27 cellular contexts compared by ENCODE assay signal in genomic region chr5:123482258-123482657, GRCh38. TPM values are rescaled to one million over a fixed set of nuclear protein-coding genes. Genes with fewer than 3 reads are reported as not detected.
A peak's percentile ranks its signal among the peaks of the same experiment; 100 is the strongest.
DNase-seq lines count a peak whose midpoint lies in the region; ATAC-seq, FAIRE-seq and TF ChIP-seq lines count a peak whose summit lies in the region.
"Had no signal": no experiment of that assay in that cellular context is flagged by ENCODE, and none has a peak within 500 bp of the region (broad histone marks: within the 10 kb centered on the region; RNA-seq: fewer than 3 reads in every experiment).

No MANE protein-coding gene starts in this region.

- no peaks in the 10 kb centered on the region for H4K20me1 ChIP-seq in SK-N-SH (ENCODE audit: insufficient read depth)

- TF ChIP-seq POLR2A in breast epithelium (IDR thresholded peaks at IDR 0.05): no peak

- no peaks in the 10 kb centered on the region for H3F3A ChIP-seq in SK-N-SH (replicated peaks; ENCODE audit: insufficient read depth)

- no peak for ATAC-seq in pancreas
- ATAC-seq: HCT116, HepG2 had no signal

- TF ChIP-seq EP300 in SK-N-SH (IDR thresholded peaks at IDR 0.05; ENCODE audit: borderline replicate concordance in 1 of 2, low read depth in 1 of 2, low read length in 1 of 2): no peak

- H3K27ac ChIP-seq in breast epithelium (no peak overlapping the region), pancreas (no peak overlapping the region), SK-N-SH (ENCODE audit: low read depth in 2 of 2, low read length in 1 of 2) (no peak overlapping the region)
- H3K27ac ChIP-seq: 22Rv1, C4-2B, HL-60 had no signal

- no peak overlapping the region for H2AFZ ChIP-seq in SK-N-SH (ENCODE audit: low read depth)

- H3K4me2 ChIP-seq in SK-N-SH: no peak overlapping the region

- intact Hi-C loops in MCF 10A (cut with micrococcal nuclease): no loop called here
- intact Hi-C loops in breast epithelium (cut with DNase I; ENCODE audit: low total_unique reads): no loop called here
- intact Hi-C loops in pancreas (cut with DNase I): no loop called here

- no peaks in the 10 kb centered on the region for H3K79me2 ChIP-seq in SK-N-SH (ENCODE audit: insufficient read depth)

- CTCF ChIA-PET in MCF 10A (lab: Yijun Ruan, JAX) (interaction anchor here (0.7 to 2.2 kb wide), 3 partner anchors 13 to 974 kb away, joined by 3 to 11 read pairs (median 3); partner anchors contain the start of gene CEP120), SK-N-SH (lab: Yijun Ruan, JAX) (no interaction called here)

- H3K4me1 Mint-ChIP-seq in MCF 10A (ENCODE audit: insufficient read depth, unreplicated experiment): peaks cover 33% of the 10 kb centered on the region
- H3K4me1 Mint-ChIP-seq in activated naive CD8-positive, alpha-beta T cell treated with anti-CD3 and anti-CD28 coated beads for 36 hours: peaks cover 2% of the 10 kb centered on the region

- WGBS in pancreas, 2 donors: 79 to 85% methylated on average over 4 of the region's 4 CpGs
- WGBS in SK-N-SH (ENCODE audit: low lambda C conversion rate): 83% methylated on average over 4 of the region's 4 CpGs

- DNase-seq in MCF 10A (ENCODE audit: unreplicated experiment) (peak; percentile 84), breast epithelium (ENCODE audit: low spot score in 2 of 2) (no peak), bronchial epithelial cell (ENCODE audit: low read depth) (peak; percentile 59), fibroblast of villous mesenchyme (ENCODE audit: low read depth) (peak; percentile 3), pancreas (no peak), C1 segment of cervical spinal cord (lab: John Stamatoyannopoulos, UW) (no peak), SK-N-SH (no peak)
- no peak for DNase-seq in activated naive CD8-positive, alpha-beta T cell treated with anti-CD3 and anti-CD28 coated beads for 36 hours
- DNase-seq: AML-193, DMS53, GF-D8, KG1, NCI-H1092 treated with DMSO at 0.1 percent for 48 hours, NCI-H1436 treated with DMSO at 0.1 percent for 48 hours, NCI-H1930, NCI-H226, NCI-H510A treated with DMSO at 0.1 percent for 48 hours, NCI-H748 treated with DMSO at 0.1 percent for 48 hours, SHP77 had no signal

- H3K36me3 Mint-ChIP-seq in MCF 10A (ENCODE audit: insufficient read depth, unreplicated experiment): no peaks in the 10 kb centered on the region
- H3K36me3 Mint-ChIP-seq in activated naive CD8-positive, alpha-beta T cell treated with anti-CD3 and anti-CD28 coated beads for 36 hours: no peaks in the 10 kb centered on the region

- H3K4me3 Mint-ChIP-seq in MCF 10A (ENCODE audit: unreplicated experiment): no peak overlapping the region
- no peak overlapping the region for H3K4me3 Mint-ChIP-seq in activated naive CD8-positive, alpha-beta T cell treated with anti-CD3 and anti-CD28 coated beads for 36 hours

- TF ChIP-seq CTCF in MCF 10A (IDR thresholded peaks at IDR 0.05; ENCODE audit: unreplicated experiment): no peak
- TF ChIP-seq CTCF in breast epithelium (IDR thresholded peaks at IDR 0.05): no peak
- no peak for TF ChIP-seq CTCF in bronchial epithelial cell (IDR thresholded peaks at IDR 0.05; ENCODE audit: insufficient read depth, low read length, severe bottlenecking)
- no peak for TF ChIP-seq CTCF in fibroblast of villous mesenchyme (IDR thresholded peaks at IDR 0.05; ENCODE audit: insufficient read depth, low read depth, low read length)
- no peak for TF ChIP-seq CTCF in pancreas (IDR thresholded peaks at IDR 0.05)
- no peak for TF ChIP-seq CTCF in SK-N-SH (IDR thresholded peaks at IDR 0.05)

- H3K4me1 ChIP-seq in breast epithelium (no peaks in the 10 kb centered on the region), pancreas (peaks cover 0 to 7% (median 0%) of the 10 kb centered on the region in 3 donors), SK-N-SH (ENCODE audit: control insufficient read depth in 1 of 2, insufficient read depth in 2 of 2, low read depth in 1 of 2, low read length in 1 of 2) (no peaks in the 10 kb centered on the region)

- H3K27me3 ChIP-seq in breast epithelium: no peaks in the 10 kb centered on the region
- H3K27me3 ChIP-seq in bronchial epithelial cell (ENCODE audit: control insufficient read depth, insufficient read depth, low read length): no peaks in the 10 kb centered on the region
- no peaks in the 10 kb centered on the region for H3K27me3 ChIP-seq in pancreas
- no peaks in the 10 kb centered on the region for H3K27me3 ChIP-seq in SK-N-SH (ENCODE audit: insufficient read depth)

- no peak overlapping the region for H3K9ac ChIP-seq in SK-N-SH

- TF ChIP-seq RAD21 in SK-N-SH (IDR thresholded peaks at IDR 0.05; ENCODE audit: low read length): no peak

- peak overlapping the region; percentile 50 for H3K27ac Mint-ChIP-seq in MCF 10A (ENCODE audit: low read depth, unreplicated experiment)
- H3K27ac Mint-ChIP-seq in activated naive CD8-positive, alpha-beta T cell treated with anti-CD3 and anti-CD28 coated beads for 36 hours: no peak overlapping the region

- no TSS peak for BruUV-seq in MCF 10A (replicated peaks; lab: Mats Ljungman, UMichigan)

- H3K4me3 ChIP-seq in breast epithelium (no peak overlapping the region), bronchial epithelial cell (ENCODE audit: low read depth, low read length) (no peak overlapping the region), fibroblast of villous mesenchyme (ENCODE audit: low read depth, low read length) (no peak overlapping the region), pancreas (no peak overlapping the region), SK-N-SH (ENCODE audit: low read depth in 2 of 2, low read length in 1 of 2) (no peak overlapping the region)

- POLR2A ChIA-PET in MCF 10A (lab: Yijun Ruan, JAX): interaction anchor here (0.7 to 2.5 kb wide), 7 partner anchors 10 to 59 kb away, joined by 3 to 15 read pairs (median 6); partner anchors contain the start of genes CEP120 and CSNK1G3
- POLR2A ChIA-PET in SK-N-SH (lab: Yijun Ruan, JAX): no interaction called here

- H3K9me3 ChIP-seq in breast epithelium (no peaks in the 10 kb centered on the region), pancreas (no peaks in the 10 kb centered on the region), SK-N-SH (no peaks in the 10 kb centered on the region)

- FAIRE-seq in bronchial epithelial cell (lab: Jason Lieb, UNC) (no peak), pancreas (lab: Jason Lieb, UNC) (no peak)
- FAIRE-seq: D721Med, H1, HepG2, RCC 7860 had no signal

- no peaks in the 10 kb centered on the region for H3K27me3 Mint-ChIP-seq in MCF 10A (ENCODE audit: insufficient read depth, unreplicated experiment)
- peaks cover 30% of the 10 kb centered on the region for H3K27me3 Mint-ChIP-seq in activated naive CD8-positive, alpha-beta T cell treated with anti-CD3 and anti-CD28 coated beads for 36 hours

- no peaks in the 10 kb centered on the region for H3K36me3 ChIP-seq in breast epithelium
- no peaks in the 10 kb centered on the region for H3K36me3 ChIP-seq in bronchial epithelial cell (ENCODE audit: control insufficient read depth, insufficient read depth, low read length)
- H3K36me3 ChIP-seq in pancreas: no peaks in the 10 kb centered on the region
- H3K36me3 ChIP-seq in SK-N-SH (replicated peaks in 1 of 2; ENCODE audit: control insufficient read depth in 1 of 2, insufficient read depth in 2 of 2, low read length in 1 of 2): no peaks in the 10 kb centered on the region

- H3K9me2 ChIP-seq in SK-N-SH: no peaks in the 10 kb centered on the region

- H3K9me3 Mint-ChIP-seq in MCF 10A (ENCODE audit: unreplicated experiment): no peaks in the 10 kb centered on the region
- H3K9me3 Mint-ChIP-seq in activated naive CD8-positive, alpha-beta T cell treated with anti-CD3 and anti-CD28 coated beads for 36 hours: no peaks in the 10 kb centered on the region

TF ChIP-seq in SK-N-SH, 30 proteins besides CTCF, POLR2A, EP300 and RAD21 (continues in another document):
- no peak for TF ChIP-seq SMC3 (IDR thresholded peaks at IDR 0.05; ENCODE audit: low read depth, low read length)
- TF ChIP-seq IRF3 (IDR thresholded peaks at IDR 0.05; ENCODE audit: low read depth, low read length): no peak
- TF ChIP-seq USF1 (IDR thresholded peaks at IDR 0.05; ENCODE audit: borderline replicate concordance, low read depth): no peak
- no peak for TF ChIP-seq RFX5 (IDR thresholded peaks at IDR 0.05; ENCODE audit: low read length)
- TF ChIP-seq CHD2 (IDR thresholded peaks at IDR 0.05; ENCODE audit: low read length, partially characterized antibody): no peak

RNA-seq across cellular contexts. Expression of gene CSNK1G3, which starts 29.7 kb away (rescaled TPM):
- total RNA-seq in MCF 10A (2022) (92.8 and 110 TPM in 2 replicates), breast epithelium (10 to 100 TPM; 37.8 to 77.3 (median 55.7) TPM), bronchial epithelial cell (46.6 and 50.0 TPM in 2 replicates), fibroblast of villous mesenchyme (48.0 and 66.9 TPM in 2 replicates), pancreas (10 to 100 TPM; 11.3 to 29.0 (median 16.7) TPM)
- total RNA-seq in activated naive CD8-positive, alpha-beta T cell treated with anti-CD3 and anti-CD28 coated beads for 36 hours: 10 to 100 TPM; 29.9 to 32.8 TPM
- polyA plus RNA-seq in pancreas (1 to 10 TPM; 3.9 to 6.0 TPM), SK-N-SH (2012; rRNA removed) (12.9 and 13.1 TPM in 2 replicates)
- polyA plus RNA-seq in SK-N-SH (2012; cell fraction: cytosol; rRNA removed): 15.9 and 19.7 TPM in 2 replicates
- polyA plus RNA-seq in SK-N-SH (2012; cell fraction: nucleus; rRNA removed): 7.6 and 13.5 TPM in 2 replicates

RNA-seq across cellular contexts. Expression of gene CEP120, which starts 59.1 kb away (rescaled TPM):
- total RNA-seq in MCF 10A (2022) (49.8 and 54.5 TPM in 2 replicates), breast epithelium (10 to 100 TPM; 18.7 to 30.7 (median 23.3) TPM), bronchial epithelial cell (13.8 and 15.0 TPM in 2 replicates), fibroblast of villous mesenchyme (17.1 and 24.2 TPM in 2 replicates), pancreas (10 to 100 TPM in 3 of 6 donors, 1 to 10 TPM in 3; 8.9 to 12.7 (median 10.3) TPM)
- total RNA-seq in activated naive CD8-positive, alpha-beta T cell treated with anti-CD3 and anti-CD28 coated beads for 36 hours: 10 to 100 TPM; 19.1 to 21.1 TPM
- polyA plus RNA-seq in pancreas (1 to 10 TPM; 4.0 to 7.1 TPM), SK-N-SH (2012; rRNA removed) (5.0 and 7.0 TPM in 2 replicates)
- 6.0 and 6.3 TPM in 2 replicates for polyA plus RNA-seq in SK-N-SH (2012; cell fraction: cytosol; rRNA removed)
- 4.0 and 9.9 TPM in 2 replicates for polyA plus RNA-seq in SK-N-SH (2012; cell fraction: nucleus; rRNA removed)

Comparison
In these comparisons a context has a peak if more than half of its experiments do, and no peak if none do; other contexts are left out.
1. DNase-seq: peak in MCF 10A (single experiment), bronchial epithelial cell (single experiment) and fibroblast of villous mesenchyme (single experiment); none in breast epithelium (0 of 2), activated naive CD8-positive, alpha-beta T cell treated with anti-CD3 and anti-CD28 coated beads for 36 hours (single experiment), pancreas (0 of 6), C1 segment of cervical spinal cord (0 of 14) and SK-N-SH (single experiment).